Comparison of ENCODE assay signal across 8 cellular contexts in genomic region chr13:41017744-41018582, GRCh38. TPM values are rescaled to one million over a fixed set of nuclear protein-coding genes. Genes with fewer than 3 reads are reported as not detected.
DNase-seq lines count a peak whose midpoint lies in the region; ATAC-seq, FAIRE-seq and TF ChIP-seq lines count a peak whose summit lies in the region.

No MANE protein-coding gene starts in this region.

- ATAC-seq in activated T-cell treated with anti-CD3 and anti-CD28 coated beads, Interleukin-2, amount 50 U/mL, for 4 hours, result peak; percentile 36 to 42
- peak; percentile 18 for ATAC-seq in T-helper 17 cell
- no peak for ATAC-seq in HG03520 (IDR thresholded peaks at IDR 0.05; ENCODE audit: unreplicated experiment)
- no peak for ATAC-seq in HG02970 (IDR thresholded peaks at IDR 0.05; ENCODE audit: low FRiP score, unreplicated experiment)

- no peak for TF ChIP-seq POLR2A in thyroid gland (IDR thresholded peaks at IDR 0.05)

- peak overlapping the region in 1 of 2 donors; percentile 42 for H3K27ac ChIP-seq in kidney (ENCODE audit: low read depth in 2 of 2, low read length in 2 of 2)
- peak overlapping the region; percentile 81 to 94 (median 85) for H3K27ac ChIP-seq in thyroid gland

- H3K27ac Mint-ChIP-seq in T-helper 17 cell, result peak overlapping the region; percentile 97

- H3K4me1 Mint-ChIP-seq in activated T-cell treated with anti-CD3 and anti-CD28 coated beads, Interleukin-2, amount 50 U/mL, for 4 hours (ENCODE audit: low read depth), result peaks cover 48% of the 10 kb centered on the region
- peaks cover 34% of the 10 kb centered on the region for H3K4me1 Mint-ChIP-seq in T-helper 17 cell

- no peak for TF ChIP-seq CTCF in kidney (IDR thresholded peaks at IDR 0.05; ENCODE audit: borderline replicate concordance, extremely low read depth, insufficient read depth)
- TF ChIP-seq CTCF in thyroid gland (IDR thresholded peaks at IDR 0.05), result no peak

- no peaks in the 10 kb centered on the region for H3K27me3 ChIP-seq in thyroid gland

- no peaks in the 10 kb centered on the region for H3K9me3 Mint-ChIP-seq in activated T-cell treated with anti-CD3 and anti-CD28 coated beads, Interleukin-2, amount 50 U/mL, for 4 hours

- peak overlapping the region; percentile 94 for H3K4me3 Mint-ChIP-seq in activated T-cell treated with anti-CD3 and anti-CD28 coated beads, Interleukin-2, amount 50 U/mL, for 4 hours
- H3K4me3 Mint-ChIP-seq in T-helper 17 cell, result peak overlapping the region; percentile 89

- DNase-seq in activated T-cell treated with anti-CD3 and anti-CD28 coated beads, Interleukin-2, amount 50 U/mL, for 4 hours, result no peak
- DNase-seq in activated T-cell treated with anti-CD3 and anti-CD28 coated beads, Interleukin-2, amount 50 U/mL, for 48 hours, result no peak
- no peak for DNase-seq in T-helper 17 cell
- DNase-seq in kidney, result no peak
- no peak for DNase-seq in thyroid gland
- no peak for DNase-seq in mucosa of gallbladder (ENCODE audit: low spot score)

- no peak for FAIRE-seq in kidney (lab: Jason Lieb, UNC)

- H3K4me1 ChIP-seq in kidney (ENCODE audit: control insufficient read depth in 1 of 2, insufficient read depth in 1 of 2, low read depth in 1 of 2, low read length in 2 of 2) (peaks cover 6 to 8% of the 10 kb centered on the region in 2 donors), thyroid gland (peaks cover 37 to 39% of the 10 kb centered on the region in 2 donors)

- no peaks in the 10 kb centered on the region for H3K36me3 ChIP-seq in kidney (ENCODE audit: control insufficient read depth in 1 of 2, insufficient read depth in 2 of 2, low read length in 2 of 2)
- no peaks in the 10 kb centered on the region for H3K36me3 ChIP-seq in thyroid gland

- H3K4me3 ChIP-seq in kidney (ENCODE audit: low read length in 2 of 2), result peak overlapping the region; percentile 0 to 36
- peak overlapping the region in 2 of 3 donors; percentile 14 to 25 for H3K4me3 ChIP-seq in thyroid gland (replicated peaks in 1 of 3)

- no peaks in the 10 kb centered on the region for H3K27me3 Mint-ChIP-seq in activated T-cell treated with anti-CD3 and anti-CD28 coated beads, Interleukin-2, amount 50 U/mL, for 4 hours (ENCODE audit: low read depth)
- H3K27me3 Mint-ChIP-seq in T-helper 17 cell, result no peaks in the 10 kb centered on the region

- peak overlapping the region in 1 of 2 donors; percentile 37 for H3K9ac ChIP-seq in kidney (ENCODE audit: low read length in 2 of 2)

- 80 to 81% methylated on average over 3 of the region's 3 CpGs for WGBS in thyroid gland, 2 donors

- peaks cover 12% of the 10 kb centered on the region for H3K36me3 Mint-ChIP-seq in activated T-cell treated with anti-CD3 and anti-CD28 coated beads, Interleukin-2, amount 50 U/mL, for 4 hours (ENCODE audit: insufficient read depth)
- H3K36me3 Mint-ChIP-seq in T-helper 17 cell (ENCODE audit: low read depth), result no peaks in the 10 kb centered on the region

- H3K9me3 ChIP-seq in T-helper 17 cell (ENCODE audit: control insufficient read depth, low read length, poor library complexity, severe bottlenecking) (no peaks in the 10 kb centered on the region), kidney (ENCODE audit: control insufficient read depth in 1 of 2, low read length in 2 of 2) (no peaks in the 10 kb centered on the region), thyroid gland (no peaks in the 10 kb centered on the region)

- intact Hi-C loops in kidney (cut with DNase I) (no loop called here), thyroid gland (cut with DNase I) (no loop called here)

RNA-seq across cellular contexts. Expression of gene ELF1, which starts 1.2 kb away (rescaled TPM):
- total RNA-seq in activated T-cell treated with anti-CD3 and anti-CD28 coated beads, Interleukin-2, amount 50 U/mL, for 4 hours, result 10 to 100 TPM; 49.0 to 56.6 (median 55.9) TPM
- total RNA-seq in T-helper 17 cell, result 100 to 1,000 TPM; 197 to 232 TPM
- total RNA-seq in kidney, result 95.1 TPM
- polyA plus RNA-seq in kidney (ENCODE audit: insufficient read depth, low read depth, low replicate concordance), result 12.0 TPM
- total RNA-seq in thyroid gland, result 100 to 1,000 TPM; 105 to 119 (median 110) TPM
- 121 TPM for total RNA-seq in mucosa of gallbladder

RNA-seq across cellular contexts. Expression of gene WBP4, which starts 43.3 kb away (rescaled TPM):
- 10 to 100 TPM in 2 of 3 donors, 1 to 10 TPM in 1; 8.5 to 17.5 (median 13.9) TPM for total RNA-seq in activated T-cell treated with anti-CD3 and anti-CD28 coated beads, Interleukin-2, amount 50 U/mL, for 4 hours
- total RNA-seq in T-helper 17 cell (1 to 10 TPM; 4.4 to 5.3 TPM), kidney (9.9 TPM), thyroid gland (10 to 100 TPM in 3 of 4 donors, 1 to 10 TPM in 1; 9.4 to 19.2 (median 10.6) TPM), mucosa of gallbladder (9.5 TPM)
- polyA plus RNA-seq in kidney (ENCODE audit: insufficient read depth, low read depth, low replicate concordance), result 9.6 TPM

Comparison
In these comparisons a context has a peak if more than half of its experiments do, and no peak if none do; other contexts are left out.
1. ATAC-seq: peak in activated T-cell treated with anti-CD3 and anti-CD28 coated beads, Interleukin-2, amount 50 U/mL, for 4 hours (2 of 2) and T-helper 17 cell (single experiment); none in HG03520 (single experiment) and HG02970 (single experiment).